In genomic region chr6:44076366-44077200, GRCh38 we compare ENCODE assay signal across 1 cellular context.
TF ChIP-seq lines count a peak whose summit lies in the region.

No MANE protein-coding gene starts in this region.

TF ChIP-seq in HepG2, 621 proteins besides CTCF, POLR2A, EP300 and RAD21 (continued from another document and continues in another):
- TF ChIP-seq HMGXB3 (CRISPR knock-in tag; IDR thresholded peaks at IDR 0.05; ENCODE audit: borderline replicate concordance) (peak; percentile 7; the same call in 1 of the 2 replicates), ZNF253 (CRISPR knock-in tag; IDR thresholded peaks at IDR 0.05; ENCODE audit: borderline replicate concordance) (no peak), PAXIP1 (CRISPR knock-in tag; conservative IDR thresholded peaks at IDR 0.05) (peak; percentile 38), ZNF747 (CRISPR knock-in tag; IDR thresholded peaks at IDR 0.05; ENCODE audit: borderline replicate concordance) (peak; percentile 51; the same call in 1 of the 2 replicates), DMAP1 (CRISPR knock-in tag; IDR thresholded peaks at IDR 0.05) (no peak; the same call in 1 of the 2 replicates), ATF7 (IDR thresholded peaks at IDR 0.05) (no peak), ATF7 (CRISPR knock-in tag; IDR thresholded peaks at IDR 0.05) (0 out of 2 replicates have a peak, but pooled peaks have one; percentile 23), ZSCAN31 (CRISPR knock-in tag; IDR thresholded peaks at IDR 0.05; ENCODE audit: low read depth) (0 out of 2 replicates have a peak, but pooled peaks have one; percentile 36), MED8 (CRISPR knock-in tag; IDR thresholded peaks at IDR 0.05; ENCODE audit: insufficient replicate concordance) (peak; percentile 84), SOX13 (IDR thresholded peaks at IDR 0.05) (0 out of 2 replicates have a peak, but pooled peaks have one; percentile 6), SOX13 (CRISPR knock-in tag; conservative IDR thresholded peaks at IDR 0.05 in 1 of 2, IDR thresholded peaks at IDR 0.05 in 1 of 2) (peak in 1 of 2 experiments; percentile 46; a peak in 1 of 4 replicates), YY1 (IDR thresholded peaks at IDR 0.05; ENCODE audit: insufficient read depth, insufficient replicate concordance, low read depth, low read length) (peak; percentile 74), ZNF737 (CRISPR knock-in tag; IDR thresholded peaks at IDR 0.05; ENCODE audit: borderline replicate concordance) (no peak), KLF9 (CRISPR knock-in tag; IDR thresholded peaks at IDR 0.05; ENCODE audit: low read depth) (0 out of 2 replicates have a peak, but pooled peaks have one; percentile 12), KLF6 (CRISPR knock-in tag; IDR thresholded peaks at IDR 0.05) (peak; percentile 66; the same call in 1 of the 2 replicates), MYC (CRISPR knock-in tag; IDR thresholded peaks at IDR 0.05; ENCODE audit: borderline replicate concordance) (peak; percentile 82; the same call in 1 of the 2 replicates), ZBTB7A (CRISPR knock-in tag; IDR thresholded peaks at IDR 0.05) (no peak; the same call in 1 of the 2 replicates), ZNF432 (CRISPR knock-in tag; IDR thresholded peaks at IDR 0.05; ENCODE audit: borderline replicate concordance) (no peak; the same call in 1 of the 2 replicates), ERF (CRISPR knock-in tag; IDR thresholded peaks at IDR 0.05) (peak; percentile 59), HBP1 (CRISPR knock-in tag; IDR thresholded peaks at IDR 0.05; ENCODE audit: low read depth) (no peak), ZFYVE20 (CRISPR knock-in tag; IDR thresholded peaks at IDR 0.05; ENCODE audit: borderline replicate concordance, low read depth) (no peak), ZNF260 (CRISPR knock-in tag; IDR thresholded peaks at IDR 0.05; ENCODE audit: borderline replicate concordance, low read depth) (no peak), ZNF619 (CRISPR knock-in tag; IDR thresholded peaks at IDR 0.05) (0 out of 2 replicates have a peak, but pooled peaks have one; percentile 34), HMG20A (CRISPR knock-in tag; IDR thresholded peaks at IDR 0.05; ENCODE audit: borderline replicate concordance) (peak; percentile 54; the same call in 1 of the 2 replicates), YEATS4 (CRISPR knock-in tag; IDR thresholded peaks at IDR 0.05; ENCODE audit: borderline replicate concordance) (peak; percentile 90; the same call in 1 of the 2 replicates), TCF7 (IDR thresholded peaks at IDR 0.05; ENCODE audit: low read depth) (peak; percentile 78), HIC2 (CRISPR knock-in tag; IDR thresholded peaks at IDR 0.05; ENCODE audit: low read depth) (peak; percentile 88; the same call in 1 of the 2 replicates), ZFY (CRISPR knock-in tag; IDR thresholded peaks at IDR 0.05) (peak; percentile 70), TEF (CRISPR knock-in tag; IDR thresholded peaks at IDR 0.05) (no peak), PHF8 (CRISPR knock-in tag; IDR thresholded peaks at IDR 0.05) (0 out of 2 replicates have a peak, but pooled peaks have one; percentile 1), ELF4 (CRISPR knock-in tag; IDR thresholded peaks at IDR 0.05; ENCODE audit: borderline replicate concordance) (0 out of 2 replicates have a peak, but pooled peaks have one; percentile 44), SAP130 (CRISPR knock-in tag; IDR thresholded peaks at IDR 0.05; ENCODE audit: low read depth) (peak; percentile 83), HES4 (CRISPR knock-in tag; IDR thresholded peaks at IDR 0.05; ENCODE audit: borderline replicate concordance) (peak; percentile 90), ZNF761 (CRISPR knock-in tag; conservative IDR thresholded peaks at IDR 0.05) (no peak), HMG20B (CRISPR knock-in tag; conservative IDR thresholded peaks at IDR 0.05) (no peak), PPARG (CRISPR knock-in tag; conservative IDR thresholded peaks at IDR 0.05) (peak; percentile 50; the same call in 1 of the 2 replicates), SIN3A (IDR thresholded peaks at IDR 0.05; ENCODE audit: borderline replicate concordance, low read depth, low read length) (peak; percentile 51; the same call in 1 of the 2 replicates), HOXA7 (CRISPR knock-in tag; IDR thresholded peaks at IDR 0.05) (no peak), EEA1 (CRISPR knock-in tag; IDR thresholded peaks at IDR 0.05; ENCODE audit: borderline replicate concordance) (no peak)
- TF ChIP-seq, protein P1, sequence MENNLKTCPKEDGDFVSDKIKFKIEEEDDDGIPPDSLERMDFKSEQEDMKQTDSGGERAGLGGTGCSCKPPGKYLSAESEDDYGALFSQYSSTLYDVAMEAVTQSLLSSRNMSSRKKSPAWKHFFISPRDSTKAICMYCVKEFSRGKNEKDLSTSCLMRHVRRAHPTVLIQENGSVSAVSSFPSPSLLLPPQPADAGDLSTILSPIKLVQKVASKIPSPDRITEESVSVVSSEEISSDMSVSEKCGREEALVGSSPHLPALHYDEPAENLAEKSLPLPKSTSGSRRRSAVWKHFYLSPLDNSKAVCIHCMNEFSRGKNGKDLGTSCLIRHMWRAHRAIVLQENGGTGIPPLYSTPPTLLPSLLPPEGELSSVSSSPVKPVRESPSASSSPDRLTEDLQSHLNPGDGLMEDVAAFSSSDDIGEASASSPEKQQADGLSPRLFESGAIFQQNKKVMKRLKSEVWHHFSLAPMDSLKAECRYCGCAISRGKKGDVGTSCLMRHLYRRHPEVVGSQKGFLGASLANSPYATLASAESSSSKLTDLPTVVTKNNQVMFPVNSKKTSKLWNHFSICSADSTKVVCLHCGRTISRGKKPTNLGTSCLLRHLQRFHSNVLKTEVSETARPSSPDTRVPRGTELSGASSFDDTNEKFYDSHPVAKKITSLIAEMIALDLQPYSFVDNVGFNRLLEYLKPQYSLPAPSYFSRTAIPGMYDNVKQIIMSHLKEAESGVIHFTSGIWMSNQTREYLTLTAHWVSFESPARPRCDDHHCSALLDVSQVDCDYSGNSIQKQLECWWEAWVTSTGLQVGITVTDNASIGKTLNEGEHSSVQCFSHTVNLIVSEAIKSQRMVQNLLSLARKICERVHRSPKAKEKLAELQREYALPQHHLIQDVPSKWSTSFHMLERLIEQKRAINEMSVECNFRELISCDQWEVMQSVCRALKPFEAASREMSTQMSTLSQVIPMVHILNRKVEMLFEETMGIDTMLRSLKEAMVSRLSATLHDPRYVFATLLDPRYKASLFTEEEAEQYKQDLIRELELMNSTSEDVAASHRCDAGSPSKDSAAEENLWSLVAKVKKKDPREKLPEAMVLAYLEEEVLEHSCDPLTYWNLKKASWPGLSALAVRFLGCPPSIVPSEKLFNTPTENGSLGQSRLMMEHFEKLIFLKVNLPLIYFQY (CRISPR knock-in tag; IDR thresholded peaks at IDR 0.05; ENCODE audit: borderline replicate concordance), result peak; percentile 63; the same call in 1 of the 2 replicates
- TF ChIP-seq, protein P2, sequence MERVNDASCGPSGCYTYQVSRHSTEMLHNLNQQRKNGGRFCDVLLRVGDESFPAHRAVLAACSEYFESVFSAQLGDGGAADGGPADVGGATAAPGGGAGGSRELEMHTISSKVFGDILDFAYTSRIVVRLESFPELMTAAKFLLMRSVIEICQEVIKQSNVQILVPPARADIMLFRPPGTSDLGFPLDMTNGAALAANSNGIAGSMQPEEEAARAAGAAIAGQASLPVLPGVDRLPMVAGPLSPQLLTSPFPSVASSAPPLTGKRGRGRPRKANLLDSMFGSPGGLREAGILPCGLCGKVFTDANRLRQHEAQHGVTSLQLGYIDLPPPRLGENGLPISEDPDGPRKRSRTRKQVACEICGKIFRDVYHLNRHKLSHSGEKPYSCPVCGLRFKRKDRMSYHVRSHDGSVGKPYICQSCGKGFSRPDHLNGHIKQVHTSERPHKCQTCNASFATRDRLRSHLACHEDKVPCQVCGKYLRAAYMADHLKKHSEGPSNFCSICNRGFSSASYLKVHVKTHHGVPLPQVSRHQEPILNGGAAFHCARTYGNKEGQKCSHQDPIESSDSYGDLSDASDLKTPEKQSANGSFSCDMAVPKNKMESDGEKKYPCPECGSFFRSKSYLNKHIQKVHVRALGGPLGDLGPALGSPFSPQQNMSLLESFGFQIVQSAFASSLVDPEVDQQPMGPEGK (CRISPR knock-in tag; IDR thresholded peaks at IDR 0.05), result peak; percentile 69
- TF ChIP-seq, protein P3, sequence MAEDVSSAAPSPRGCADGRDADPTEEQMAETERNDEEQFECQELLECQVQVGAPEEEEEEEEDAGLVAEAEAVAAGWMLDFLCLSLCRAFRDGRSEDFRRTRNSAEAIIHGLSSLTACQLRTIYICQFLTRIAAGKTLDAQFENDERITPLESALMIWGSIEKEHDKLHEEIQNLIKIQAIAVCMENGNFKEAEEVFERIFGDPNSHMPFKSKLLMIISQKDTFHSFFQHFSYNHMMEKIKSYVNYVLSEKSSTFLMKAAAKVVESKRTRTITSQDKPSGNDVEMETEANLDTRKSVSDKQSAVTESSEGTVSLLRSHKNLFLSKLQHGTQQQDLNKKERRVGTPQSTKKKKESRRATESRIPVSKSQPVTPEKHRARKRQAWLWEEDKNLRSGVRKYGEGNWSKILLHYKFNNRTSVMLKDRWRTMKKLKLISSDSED (CRISPR knock-in tag; IDR thresholded peaks at IDR 0.05), result no peak
